1 cellular context compared by ENCODE assay signal in the genomic region with DNA sequence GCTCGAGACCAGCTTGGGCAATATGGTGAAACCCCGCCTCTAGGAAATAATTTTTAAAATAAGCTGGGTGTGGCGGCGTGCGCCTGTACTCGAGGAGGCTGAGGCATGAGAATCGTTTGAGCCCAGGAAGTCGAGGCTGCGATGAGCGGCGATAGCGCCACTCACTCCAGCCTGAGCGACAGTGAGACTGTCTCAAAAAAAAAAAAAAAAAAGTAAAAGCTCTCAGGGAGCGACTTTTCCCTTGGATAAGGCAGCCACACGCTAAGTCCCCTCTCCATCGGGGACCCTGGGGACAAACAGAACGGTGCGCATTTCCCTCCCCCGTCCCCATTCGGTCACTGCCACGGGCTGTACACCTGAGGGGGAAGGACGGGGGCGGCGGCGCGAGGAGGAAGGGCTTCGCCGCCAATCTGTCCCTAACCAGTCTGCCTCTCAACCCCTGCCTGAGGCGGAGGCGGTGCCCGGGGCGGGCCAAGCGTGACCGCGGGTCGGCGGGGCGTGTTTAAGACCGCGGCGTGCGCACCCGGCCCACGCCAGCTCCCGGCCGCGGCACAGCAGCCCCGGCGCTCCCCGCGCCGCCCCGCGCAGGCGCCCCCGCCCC.
TF ChIP-seq lines count a peak whose summit lies in the region.

A gene (plus strand): TSS at position 531 of the 601 bp plus-strand sequence. CDS start 107 bp downstream, outside the sequence.

TF ChIP-seq in HepG2, 621 proteins besides CTCF, POLR2A, EP300 and RAD21:
- TF ChIP-seq ZBTB20 (CRISPR knock-in tag; IDR thresholded peaks at IDR 0.05; ENCODE audit: borderline replicate concordance, low read depth) (no peak), ZNF550 (CRISPR knock-in tag; IDR thresholded peaks at IDR 0.05; ENCODE audit: borderline replicate concordance) (no peak), SP2 (CRISPR knock-in tag; IDR thresholded peaks at IDR 0.05) (no peak), HNF4G (IDR thresholded peaks at IDR 0.05; ENCODE audit: borderline replicate concordance, low read depth, low read length) (no peak), HNF4G (CRISPR knock-in tag; IDR thresholded peaks at IDR 0.05; ENCODE audit: borderline replicate concordance, low read depth) (no peak), SP5 (CRISPR knock-in tag; IDR thresholded peaks at IDR 0.05; ENCODE audit: borderline replicate concordance, low read depth) (no peak), ZNF776 (CRISPR knock-in tag; IDR thresholded peaks at IDR 0.05) (peak; percentile 28; the same call in 1 of the 2 replicates), MATR3 (CRISPR knock-in tag; IDR thresholded peaks at IDR 0.05) (no peak), ZSCAN20 (CRISPR knock-in tag; IDR thresholded peaks at IDR 0.05; ENCODE audit: borderline replicate concordance) (peak; percentile 47; the same call in 1 of the 2 replicates)
- TF ChIP-seq, protein P1, sequence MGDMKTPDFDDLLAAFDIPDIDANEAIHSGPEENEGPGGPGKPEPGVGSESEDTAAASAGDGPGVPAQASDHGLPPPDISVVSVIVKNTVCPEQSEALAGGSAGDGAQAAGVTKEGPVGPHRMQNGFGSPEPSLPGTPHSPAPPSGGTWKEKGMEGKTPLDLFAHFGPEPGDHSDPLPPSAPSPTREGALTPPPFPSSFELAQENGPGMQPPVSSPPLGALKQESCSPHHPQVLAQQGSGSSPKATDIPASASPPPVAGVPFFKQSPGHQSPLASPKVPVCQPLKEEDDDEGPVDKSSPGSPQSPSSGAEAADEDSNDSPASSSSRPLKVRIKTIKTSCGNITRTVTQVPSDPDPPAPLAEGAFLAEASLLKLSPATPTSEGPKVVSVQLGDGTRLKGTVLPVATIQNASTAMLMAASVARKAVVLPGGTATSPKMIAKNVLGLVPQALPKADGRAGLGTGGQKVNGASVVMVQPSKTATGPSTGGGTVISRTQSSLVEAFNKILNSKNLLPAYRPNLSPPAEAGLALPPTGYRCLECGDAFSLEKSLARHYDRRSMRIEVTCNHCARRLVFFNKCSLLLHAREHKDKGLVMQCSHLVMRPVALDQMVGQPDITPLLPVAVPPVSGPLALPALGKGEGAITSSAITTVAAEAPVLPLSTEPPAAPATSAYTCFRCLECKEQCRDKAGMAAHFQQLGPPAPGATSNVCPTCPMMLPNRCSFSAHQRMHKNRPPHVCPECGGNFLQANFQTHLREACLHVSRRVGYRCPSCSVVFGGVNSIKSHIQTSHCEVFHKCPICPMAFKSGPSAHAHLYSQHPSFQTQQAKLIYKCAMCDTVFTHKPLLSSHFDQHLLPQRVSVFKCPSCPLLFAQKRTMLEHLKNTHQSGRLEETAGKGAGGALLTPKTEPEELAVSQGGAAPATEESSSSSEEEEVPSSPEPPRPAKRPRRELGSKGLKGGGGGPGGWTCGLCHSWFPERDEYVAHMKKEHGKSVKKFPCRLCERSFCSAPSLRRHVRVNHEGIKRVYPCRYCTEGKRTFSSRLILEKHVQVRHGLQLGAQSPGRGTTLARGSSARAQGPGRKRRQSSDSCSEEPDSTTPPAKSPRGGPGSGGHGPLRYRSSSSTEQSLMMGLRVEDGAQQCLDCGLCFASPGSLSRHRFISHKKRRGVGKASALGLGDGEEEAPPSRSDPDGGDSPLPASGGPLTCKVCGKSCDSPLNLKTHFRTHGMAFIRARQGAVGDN (CRISPR knock-in tag; IDR thresholded peaks at IDR 0.05) = 0 out of 2 replicates have a peak, but pooled peaks have one; percentile 6
- TF ChIP-seq, protein P2, sequence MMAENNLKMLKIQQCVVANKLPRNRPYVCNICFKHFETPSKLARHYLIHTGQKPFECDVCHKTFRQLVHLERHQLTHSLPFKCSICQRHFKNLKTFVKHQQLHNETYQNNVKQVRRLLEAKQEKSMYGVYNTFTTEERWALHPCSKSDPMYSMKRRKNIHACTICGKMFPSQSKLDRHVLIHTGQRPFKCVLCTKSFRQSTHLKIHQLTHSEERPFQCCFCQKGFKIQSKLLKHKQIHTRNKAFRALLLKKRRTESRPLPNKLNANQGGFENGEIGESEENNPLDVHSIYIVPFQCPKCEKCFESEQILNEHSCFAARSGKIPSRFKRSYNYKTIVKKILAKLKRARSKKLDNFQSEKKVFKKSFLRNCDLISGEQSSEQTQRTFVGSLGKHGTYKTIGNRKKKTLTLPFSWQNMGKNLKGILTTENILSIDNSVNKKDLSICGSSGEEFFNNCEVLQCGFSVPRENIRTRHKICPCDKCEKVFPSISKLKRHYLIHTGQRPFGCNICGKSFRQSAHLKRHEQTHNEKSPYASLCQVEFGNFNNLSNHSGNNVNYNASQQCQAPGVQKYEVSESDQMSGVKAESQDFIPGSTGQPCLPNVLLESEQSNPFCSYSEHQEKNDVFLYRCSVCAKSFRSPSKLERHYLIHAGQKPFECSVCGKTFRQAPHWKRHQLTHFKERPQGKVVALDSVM (CRISPR knock-in tag; IDR thresholded peaks at IDR 0.05) = 0 out of 2 replicates have a peak, but pooled peaks have one; percentile 26
TF ChIP-seq in HepG2: peak in this region for 4.
